ENCODE assay signal across 12 cellular contexts in genomic region chr15:66780172-66780972, GRCh38.
A peak's percentile ranks its signal among the peaks of the same experiment; 100 is the strongest.
DNase-seq lines count a peak whose midpoint lies in the region; TF ChIP-seq lines count a peak whose summit lies in the region.
"Had no signal": no experiment of that assay in that cellular context is flagged by ENCODE, and none has a peak within 500 bp of the region (broad histone marks: within the 10 kb centered on the region; RNA-seq: fewer than 3 reads in every experiment).

No MANE protein-coding gene starts in this region.

- no peak for TF ChIP-seq CTCF in nephron progenitor cell (IDR thresholded peaks at IDR 0.05)

- H3K4me3 ChIP-seq in MG63 (no peak overlapping the region), duodenal mucosa (ENCODE audit: low read depth in 1 of 2, low read length in 2 of 2) (peak overlapping the region in 1 of 2 donors; percentile 23)

- H3K4me3 Mint-ChIP-seq in nephron progenitor cell, result no peak overlapping the region
- H3K4me3 Mint-ChIP-seq: activated naive CD8-positive, alpha-beta T cell treated with anti-CD3 and anti-CD28 coated beads, Interleukin-2, amount 50 U/mL, for 24 hours; immature natural killer cell had no signal

- H3K4me1 Mint-ChIP-seq in nephron progenitor cell, result peaks cover 78% of the 10 kb centered on the region
- H3K4me1 Mint-ChIP-seq: activated naive CD8-positive, alpha-beta T cell treated with anti-CD3 and anti-CD28 coated beads, Interleukin-2, amount 50 U/mL, for 24 hours; immature natural killer cell had no signal

- H3K4me1 ChIP-seq in duodenal mucosa (ENCODE audit: control insufficient read depth in 1 of 2, insufficient read depth in 2 of 2, low read length in 2 of 2), result peaks cover 30 to 34% of the 10 kb centered on the region in 2 donors

- H3K9me3 Mint-ChIP-seq in nephron progenitor cell, result no peaks in the 10 kb centered on the region
- H3K9me3 Mint-ChIP-seq: activated naive CD8-positive, alpha-beta T cell treated with anti-CD3 and anti-CD28 coated beads, Interleukin-2, amount 50 U/mL, for 24 hours; immature natural killer cell had no signal

- peak; percentile 25 for DNase-seq in COLO829 (ENCODE audit: low spot score)
- peak; percentile 91 for DNase-seq in MG63
- no peak for DNase-seq in nephron progenitor cell
- no peak for DNase-seq in NAMALWA (ENCODE audit: low spot score)
- DNase-seq in NCI-H82 (lab: John Stamatoyannopoulos, UW), result no peak
- no peak for DNase-seq in SKM-1 (lab: John Stamatoyannopoulos, UW; ENCODE audit: unreplicated experiment)
- no peak for DNase-seq in NCI-H1930 (lab: John Stamatoyannopoulos, UW)
- DNase-seq: activated naive CD8-positive, alpha-beta T cell treated with anti-CD3 and anti-CD28 coated beads, Interleukin-2, amount 50 U/mL, for 24 hours; DMS153; immature natural killer cell; NCI-H2029 had no signal

- peak overlapping the region in 1 of 2 donors; percentile 32 for H3K9ac ChIP-seq in duodenal mucosa (ENCODE audit: low read depth in 1 of 2, low read length in 2 of 2)

- H3K36me3 Mint-ChIP-seq in nephron progenitor cell (ENCODE audit: low read depth), result peaks cover 11% of the 10 kb centered on the region
- H3K36me3 Mint-ChIP-seq: immature natural killer cell had no signal

- H3K9me3 ChIP-seq in MG63 (no peaks in the 10 kb centered on the region), duodenal mucosa (ENCODE audit: control insufficient read depth in 1 of 2, low read length in 2 of 2) (no peaks in the 10 kb centered on the region)

- peak overlapping the region; percentile 30 for H3K27ac ChIP-seq in duodenal mucosa (ENCODE audit: low read depth, low read length)

- H3K27me3 Mint-ChIP-seq in nephron progenitor cell (ENCODE audit: low read depth, poor library complexity), result no peaks in the 10 kb centered on the region
- H3K27me3 Mint-ChIP-seq: activated naive CD8-positive, alpha-beta T cell treated with anti-CD3 and anti-CD28 coated beads, Interleukin-2, amount 50 U/mL, for 24 hours had no signal

- peaks cover 63% of the 10 kb centered on the region for H3K36me3 ChIP-seq in MG63
- peaks cover 0 to 17% of the 10 kb centered on the region in 2 donors for H3K36me3 ChIP-seq in duodenal mucosa (ENCODE audit: control insufficient read depth in 1 of 2, insufficient read depth in 2 of 2, low read length in 2 of 2)

- peak overlapping the region; percentile 25 for H3K27ac Mint-ChIP-seq in nephron progenitor cell
- H3K27ac Mint-ChIP-seq: activated naive CD8-positive, alpha-beta T cell treated with anti-CD3 and anti-CD28 coated beads, Interleukin-2, amount 50 U/mL, for 24 hours; immature natural killer cell had no signal

- H3K27me3 ChIP-seq in MG63 (no peaks in the 10 kb centered on the region), duodenal mucosa (ENCODE audit: control insufficient read depth in 1 of 2, insufficient read depth in 2 of 2, low read length in 2 of 2) (no peaks in the 10 kb centered on the region)

Comparison
In these comparisons a context has a peak if more than half of its experiments do, and no peak if none do; other contexts are left out.
1. DNase-seq: peak in COLO829 (single experiment) and MG63 (single experiment); none in nephron progenitor cell (single experiment), NAMALWA (single experiment), NCI-H82 (single experiment), SKM-1 (single experiment) and NCI-H1930 (0 of 2).